ENCODE assay signal across 8 cellular contexts in the genomic region with DNA sequence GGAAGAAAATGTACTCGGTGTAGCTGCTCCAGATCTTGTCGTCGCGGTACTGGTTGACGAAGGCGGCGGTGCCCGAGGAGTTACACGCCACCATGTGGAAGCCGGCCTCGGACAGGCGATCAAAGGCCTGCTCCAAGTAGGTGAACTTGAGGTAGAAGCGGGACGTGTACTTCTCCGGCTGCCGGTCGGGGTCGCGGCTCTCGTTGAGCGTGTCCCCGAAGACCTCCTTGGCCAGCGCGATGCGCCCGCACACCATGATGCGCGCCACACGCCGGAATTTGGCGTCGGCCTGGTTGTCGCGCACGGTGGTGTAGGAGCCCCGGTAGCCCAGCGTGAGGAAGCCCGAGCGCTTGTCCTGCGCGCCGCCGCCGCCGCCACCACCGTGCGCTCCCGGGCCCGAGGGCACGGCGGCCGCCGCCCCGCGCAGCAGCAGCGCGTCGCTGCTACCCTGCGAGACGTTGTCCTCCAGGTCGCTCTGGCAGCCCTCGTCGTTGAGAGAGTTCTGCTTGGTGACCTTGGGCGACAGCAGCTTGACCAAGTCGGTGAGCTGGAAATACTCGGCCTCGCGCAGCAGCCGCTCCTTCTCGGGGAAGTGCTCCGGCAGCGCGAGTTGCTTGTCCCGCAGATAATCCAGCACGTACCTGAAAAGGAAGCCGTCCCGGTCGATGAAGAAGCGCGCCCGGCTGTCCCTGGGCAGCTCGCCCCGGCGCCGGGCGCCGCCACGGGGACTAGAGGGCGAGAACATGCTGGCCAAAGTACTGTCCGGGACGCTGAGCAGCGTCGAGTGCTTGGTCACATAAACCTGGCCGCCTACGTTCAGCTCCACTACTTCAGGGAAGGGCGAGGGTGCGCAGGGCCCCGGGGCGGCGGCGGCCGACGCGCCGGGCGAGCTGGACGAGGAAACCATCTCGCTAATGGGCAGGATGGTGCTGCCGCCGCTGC. TPM values are rescaled to one million over a fixed set of nuclear protein-coding genes. Genes with fewer than 3 reads are reported as not detected.
DNase-seq lines count a peak whose midpoint lies in the region; ATAC-seq, FAIRE-seq and TF ChIP-seq lines count a peak whose summit lies in the region.

No MANE protein-coding gene starts in this region.

- intact Hi-C loops in endothelial cell of umbilical vein (cut with micrococcal nuclease): loop anchor here (2.0 to 10.0 kb wide), 4 partner anchors 277 to 671 kb away; a partner anchor contains a TSS
- intact Hi-C loops in mucosa of descending colon (cut with DNase I, micrococcal nuclease): no loop called here

- H3K4me3 ChIP-seq in endothelial cell of umbilical vein (replicated peaks in 1 of 3; ENCODE audit: insufficient read depth in 1 of 3, low read depth in 1 of 3, low read length in 3 of 3) (peak overlapping the region in 2 of 3 experiments; percentile 8 to 36), mucosa of descending colon (no peak overlapping the region)

- dilution Hi-C loops in endothelial cell of umbilical vein (cut with MboI; ENCODE audit: extremely low pct_ligation_motif_present, low sequenced_read_pairs): no loop called here

- H3K36me3 ChIP-seq in endothelial cell of umbilical vein (ENCODE audit: control insufficient read depth in 2 of 2, extremely low read depth in 1 of 2, insufficient read depth in 2 of 2, low read length in 2 of 2): no peaks in the 10 kb centered on the region
- no peaks in the 10 kb centered on the region for H3K36me3 ChIP-seq in mucosa of descending colon (ENCODE audit: low read depth)

- no peaks in the 10 kb centered on the region for H3K9me1 ChIP-seq in endothelial cell of umbilical vein (replicated peaks; ENCODE audit: control insufficient read depth, extremely low read depth, insufficient read depth, low read length)

- no peak for TF ChIP-seq CTCF in GM20000 (IDR thresholded peaks at IDR 0.05; ENCODE audit: extremely low read depth, missing control alignments)
- no peak for TF ChIP-seq CTCF in endothelial cell of umbilical vein (IDR thresholded peaks at IDR 0.05; ENCODE audit: extremely low read depth in 1 of 2, insufficient read depth in 1 of 2, low read depth in 1 of 2, low read length in 2 of 2)
- TF ChIP-seq CTCF in mucosa of descending colon (IDR thresholded peaks at IDR 0.05): no peak

- CTCF ChIA-PET in endothelial cell of umbilical vein (lab: Charles Lee): interaction anchor here (0.8 to 2.2 kb wide), 12 partner anchors 9 to 1316 kb away, joined by 3 to 10 read pairs (median 5); no protein-coding TSS in a partner anchor

- ATAC-seq in mucosa of descending colon: peak; percentile 18

- no peak for TF ChIP-seq POLR2A in endothelial cell of umbilical vein (IDR thresholded peaks at IDR 0.05; ENCODE audit: low read depth, low read length)

- H3K27me3 ChIP-seq in endothelial cell of umbilical vein (ENCODE audit: control insufficient read depth in 2 of 2, insufficient read depth in 2 of 2, low read length in 2 of 2): peaks cover 25 to 66% of the 10 kb centered on the region in 2 experiments

- H3K4me2 ChIP-seq in endothelial cell of umbilical vein (ENCODE audit: insufficient read depth, low read length): peak overlapping the region; percentile 66

- in situ Hi-C loops in ACHN (cut with HindIII; ENCODE audit: low pct_ligation_motif_present, low pct_unique_long_range_greater_than_20kb, low sequenced_read_pairs): no loop called here

- H3K4me1 ChIP-seq in endothelial cell of umbilical vein (ENCODE audit: control insufficient read depth, extremely low read depth, insufficient read depth, low read length): peaks cover 10% of the 10 kb centered on the region
- H3K4me1 ChIP-seq in mucosa of descending colon (ENCODE audit: low read depth): peaks cover 12% of the 10 kb centered on the region

- peak overlapping the region; percentile 92 for H2AFZ ChIP-seq in endothelial cell of umbilical vein (ENCODE audit: low read depth, low read length)

- H3K79me2 ChIP-seq in endothelial cell of umbilical vein (ENCODE audit: control insufficient read depth, insufficient read depth, low read length): no peaks in the 10 kb centered on the region

- H4K20me1 ChIP-seq in endothelial cell of umbilical vein (replicated peaks; ENCODE audit: control insufficient read depth, extremely low read depth, insufficient read depth, low read length): no peaks in the 10 kb centered on the region

- POLR2A ChIA-PET in endothelial cell of umbilical vein (lab: Charles Lee): no interaction called here

- H3K9me3 ChIP-seq in endothelial cell of umbilical vein (replicated peaks; ENCODE audit: control insufficient read depth, insufficient read depth, low read length) (no peaks in the 10 kb centered on the region), mucosa of descending colon (no peaks in the 10 kb centered on the region)

- DNase-seq in AG20443 (ENCODE audit: low spot score) (peak; percentile 14), GM20000 (ENCODE audit: low spot score) (peak; percentile 45), NCI-H69 (lab: John Stamatoyannopoulos, UW) (peak; percentile 30), endothelial cell of umbilical vein (ENCODE audit: low read depth, low spot score) (peak; percentile 21), mucosa of descending colon (peak; percentile 3 to 47 (median 29)), urothelium cell line (ENCODE audit: low spot score) (peak; percentile 21), NCI-H128 (lab: John Stamatoyannopoulos, UW; ENCODE audit: unreplicated experiment) (no peak), ACHN (no peak)

- TSS peak; percentile 32 for BruUV-seq in endothelial cell of umbilical vein (replicated peaks; lab: Mats Ljungman, UMichigan)

- no peak overlapping the region for H3K9ac ChIP-seq in endothelial cell of umbilical vein (replicated peaks; ENCODE audit: extremely low read depth, insufficient read depth, low read length)

- no peak overlapping the region for H3K27ac ChIP-seq in endothelial cell of umbilical vein (ENCODE audit: insufficient read depth, low read depth, low read length)

- FAIRE-seq in endothelial cell of umbilical vein (lab: Jason Lieb, UNC) (peak; percentile 21), urothelium cell line (lab: Jason Lieb, UNC) (peak; percentile 66)

TF ChIP-seq in endothelial cell of umbilical vein, 7 proteins besides CTCF, POLR2A, EP300 and RAD21:
- TF ChIP-seq JUN (IDR thresholded peaks at IDR 0.05; ENCODE audit: borderline replicate concordance, insufficient read depth, insufficient read length, low read depth) (no peak), EZH2 (IDR thresholded peaks at IDR 0.05; ENCODE audit: borderline replicate concordance, low read depth, low read length, severe bottlenecking) (peak; percentile 82)
TF ChIP-seq in endothelial cell of umbilical vein: peak in this region for 1.

RNA-seq across cellular contexts. Expression of a gene that starts 0.8 kb away (rescaled TPM):
- total RNA-seq in endothelial cell of umbilical vein (0.80 and 0.88 TPM in 2 replicates), mucosa of descending colon (under 1 TPM in 2 of 3 donors, not detected in 1; 0.12 to 0.54 TPM)
- polyA plus RNA-seq in endothelial cell of umbilical vein: 0.36 and 0.60 TPM in 2 replicates
- polyA plus RNA-seq in endothelial cell of umbilical vein (2011; cell fraction: cytosol; rRNA removed): 0.34 and 0.37 TPM in 2 replicates
- 0.49 and 1.6 TPM in 2 replicates for polyA plus RNA-seq in endothelial cell of umbilical vein (2011; cell fraction: nucleus; rRNA removed)
- polyA plus RNA-seq in endothelial cell of umbilical vein (2012): not detected in 2 replicates
- 0.51 and 0.75 TPM in 2 replicates for polyA minus RNA-seq in endothelial cell of umbilical vein
- not detected for polyA minus RNA-seq in endothelial cell of umbilical vein (2011; cell fraction: cytosol; rRNA and poly(A)+ RNA removed)
- polyA minus RNA-seq in endothelial cell of umbilical vein (2011; cell fraction: nucleus; rRNA and poly(A)+ RNA removed): 1.7 and 6.9 TPM in 2 replicates

Comparison
In these comparisons a context has a peak if more than half of its experiments do, and no peak if none do; other contexts are left out.
1. DNase-seq: peak in AG20443 (single experiment), GM20000 (single experiment), NCI-H69 (single experiment), endothelial cell of umbilical vein (single experiment), mucosa of descending colon (3 of 3) and urothelium cell line (single experiment); none in NCI-H128 (single experiment) and ACHN (single experiment).